8 cellular contexts compared by ENCODE assay signal in the genomic region with DNA sequence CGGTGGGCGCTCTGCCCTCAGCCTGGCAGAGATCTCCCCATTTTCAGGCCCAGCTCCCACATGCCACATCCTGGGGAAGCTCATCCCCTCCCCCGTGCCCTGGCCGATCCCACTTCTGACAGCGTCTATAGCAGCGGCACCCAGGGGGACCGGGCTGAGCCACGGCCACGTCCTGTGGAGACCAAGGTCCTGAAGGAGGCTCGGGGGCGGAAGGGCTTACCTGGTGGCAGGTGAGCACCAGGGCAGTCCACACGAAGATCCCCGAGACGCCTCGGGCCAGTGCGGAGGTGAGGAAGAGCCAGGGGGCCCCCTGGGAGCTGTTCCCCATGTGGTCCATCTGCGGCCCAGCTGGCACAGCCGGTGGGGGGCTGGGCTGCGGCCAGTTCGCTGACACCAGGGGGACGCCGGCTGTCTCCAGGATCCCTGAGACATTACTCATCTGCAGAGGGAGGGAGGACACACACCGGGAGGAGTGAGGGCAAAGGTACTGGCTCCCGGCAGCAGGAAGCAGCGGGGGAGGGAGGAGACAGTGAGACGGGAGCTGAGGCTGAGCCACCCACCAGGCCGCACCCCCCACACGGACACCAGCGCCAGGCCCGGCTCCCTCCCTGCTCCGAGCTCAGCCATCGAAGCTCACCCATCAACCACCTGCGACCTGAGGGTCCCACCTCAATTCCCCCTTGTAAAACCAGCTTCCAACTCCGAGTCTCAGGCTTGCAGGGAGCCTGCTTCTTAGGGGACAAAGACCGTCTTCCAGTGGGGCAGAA. TPM values are rescaled to one million over a fixed set of nuclear protein-coding genes. Genes with fewer than 3 reads are reported as not detected.
A peak's percentile ranks its signal among the peaks of the same experiment; 100 is the strongest.
DNase-seq lines count a peak whose midpoint lies in the region; ATAC-seq and TF ChIP-seq lines count a peak whose summit lies in the region.

No MANE protein-coding gene starts in this region.

- H3K36me3 ChIP-seq in ACC112 (ENCODE audit: insufficient read depth, low read length) (no peaks in the 10 kb centered on the region), HUES64 (ENCODE audit: insufficient read depth, low read length) (no peaks in the 10 kb centered on the region)

- H3K27me3 ChIP-seq in ACC112 (ENCODE audit: insufficient read depth, low read length) (no peaks in the 10 kb centered on the region), HUES64 (ENCODE audit: insufficient read depth, low read length) (no peaks in the 10 kb centered on the region)

- H2AFZ ChIP-seq in ACC112 (ENCODE audit: low read length, unreplicated experiment): no peak overlapping the region

- H3K9ac ChIP-seq in HUES64 (ENCODE audit: low read depth, low read length): peak overlapping the region; percentile 19; the same call in 1 of the 2 replicates

- H3K4me3 ChIP-seq in ACC112 (ENCODE audit: low read depth, low read length): 0 out of 2 replicates have a peak overlapping the region, but pooled peaks have one; percentile 0
- H3K4me3 ChIP-seq in HUES64 (ENCODE audit: low read length): no peak overlapping the region

- H3K9me3 ChIP-seq in HUES64 (ENCODE audit: insufficient read depth, low read depth, low read length): no peaks in the 10 kb centered on the region

- H3K79me2 ChIP-seq in ACC112 (ENCODE audit: control insufficient read depth, insufficient read depth, low read length, unreplicated experiment): no peaks in the 10 kb centered on the region

- no peak overlapping the region for H3K27ac ChIP-seq in ACC112 (ENCODE audit: low read depth, low read length)
- H3K27ac ChIP-seq in HUES64 (ENCODE audit: low read depth, low read length): peak overlapping the region; percentile 49
- H3K27ac ChIP-seq in VCaP: peak overlapping the region; percentile 88

- ATAC-seq in HG02981 (IDR thresholded peaks at IDR 0.05; ENCODE audit: unreplicated experiment): no peak
- ATAC-seq in HG03097 (IDR thresholded peaks at IDR 0.05; ENCODE audit: low FRiP score, unreplicated experiment): no peak

- no peak for TF ChIP-seq CTCF in VCaP (conservative IDR thresholded peaks at IDR 0.05)

- peak; percentile 98 for DNase-seq in kidney tubule cell (ENCODE audit: low spot score)
- no peak for DNase-seq in NOMO-1 treated with DMSO at 0.1 percent for 48 hours (lab: John Stamatoyannopoulos, UW; ENCODE audit: unreplicated experiment)
- DNase-seq in KG1 (lab: John Stamatoyannopoulos, UW): no peak

- WGBS in HUES64: 41% methylated on average over 35 of the region's 35 CpGs

- H3K4me1 ChIP-seq in ACC112 (ENCODE audit: control insufficient read depth, insufficient read depth, low read length, unreplicated experiment): peaks cover 12% of the 10 kb centered on the region
- H3K4me1 ChIP-seq in HUES64 (ENCODE audit: insufficient read depth, low read length): peaks cover 11% of the 10 kb centered on the region

RNA-seq across cellular contexts. Expression of gene TMEM184A, which starts 0.8 kb away (rescaled TPM):
- polyA plus RNA-seq in HUES64 (2013, experiment 1 of 2): 0.85 TPM
- polyA plus RNA-seq in HUES64 (2013, experiment 2 of 2): 0.89 TPM

RNA-seq across cellular contexts. Expression of gene PSMG3, which starts 14.6 kb away (rescaled TPM):
- polyA plus RNA-seq in HUES64 (2013, experiment 1 of 2): 39.5 TPM
- 35.7 TPM for polyA plus RNA-seq in HUES64 (2013, experiment 2 of 2)

RNA-seq across cellular contexts. Expression of gene MAFK, which starts 24.7 kb away (rescaled TPM):
- 5.4 TPM for polyA plus RNA-seq in HUES64 (2013, experiment 1 of 2)
- 5.5 TPM for polyA plus RNA-seq in HUES64 (2013, experiment 2 of 2)

RNA-seq across cellular contexts. Expression of gene INTS1, which starts 51.0 kb away (rescaled TPM):
- 52.0 TPM for polyA plus RNA-seq in HUES64 (2013, experiment 1 of 2)
- 50.7 TPM for polyA plus RNA-seq in HUES64 (2013, experiment 2 of 2)
